In genomic region chr5:15266265-15266664, GRCh38 we compare ENCODE assay signal across 4 cellular contexts.
"Had no signal": no experiment of that assay in that cellular context is flagged by ENCODE, and none has a peak within 500 bp of the region (broad histone marks: within the 10 kb centered on the region; RNA-seq: fewer than 3 reads in every experiment).

No MANE protein-coding gene starts in this region.

- H3K4me3 ChIP-seq: GM23338 had no signal

- DNase-seq: H9, HCEC 1CT, IMR-90 had no signal

- ATAC-seq: GM23338 had no signal
